Comparison of ENCODE assay signal across 14 cellular contexts in the genomic region with DNA sequence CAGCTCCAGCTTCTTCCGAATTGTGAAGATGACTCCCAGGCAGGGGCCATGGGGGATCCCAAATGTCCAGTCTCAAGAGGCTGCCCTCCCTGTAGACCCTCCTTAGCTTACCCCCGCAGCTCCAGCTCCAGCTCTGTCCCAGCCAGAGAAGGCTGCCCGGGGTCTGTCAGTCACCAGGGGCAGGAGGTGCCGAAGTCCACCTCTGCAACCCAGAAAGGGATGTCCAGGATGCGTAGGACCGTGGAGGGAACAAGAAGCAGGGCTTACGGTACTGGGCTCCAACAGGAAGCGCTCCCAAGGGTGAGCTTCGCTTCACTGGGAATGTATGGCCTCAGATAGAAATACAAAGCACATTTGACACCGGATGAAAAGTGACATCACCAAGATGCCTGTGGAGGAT. TPM values are rescaled to one million over a fixed set of nuclear protein-coding genes. Genes with fewer than 3 reads are reported as not detected.
DNase-seq lines count a peak whose midpoint lies in the region; ATAC-seq and TF ChIP-seq lines count a peak whose summit lies in the region.
"Had no signal": no experiment of that assay in that cellular context is flagged by ENCODE, and none has a peak within 500 bp of the region (broad histone marks: within the 10 kb centered on the region; RNA-seq: fewer than 3 reads in every experiment).

No MANE protein-coding gene starts in this region.

- CTCF ChIA-PET in activated CD8-positive, alpha-beta T cell treated with anti-CD3 and anti-CD28 coated beads, Interleukin-2, amount 10 ng/mL, durations not matched to agents 7 days and 5 days (lab: Charles Lee) = interaction anchor here (1.2 to 1.3 kb wide), 2 partner anchors 43 to 101 kb away, joined by 3 to 8 read pairs; a partner anchor contains a TSS
- CTCF ChIA-PET in activated CD8-positive, alpha-beta T cell treated with anti-CD3 and anti-CD28 coated beads for 36 hours (lab: Charles Lee) = interaction anchor here (1.5 kb wide), 1 partner anchor 12 kb away, joined by 3 read pairs; no protein-coding TSS in a partner anchor
- CTCF ChIA-PET in HEK293 (lab: Yijun Ruan, JAX) = interaction anchor here (0.9 kb wide), 1 partner anchor 10 kb away, joined by 3 read pairs; no protein-coding TSS in a partner anchor

- H3K27ac Mint-ChIP-seq in activated CD8-positive, alpha-beta T cell treated with anti-CD3 and anti-CD28 coated beads, Interleukin-2, amount 10 ng/mL, durations not matched to agents 7 days and 5 days = peak overlapping the region; percentile 91
- H3K27ac Mint-ChIP-seq in activated CD8-positive, alpha-beta T cell treated with anti-CD3 and anti-CD28 coated beads for 36 hours = no peak overlapping the region

- no peaks in the 10 kb centered on the region for H3K27me3 Mint-ChIP-seq in activated CD8-positive, alpha-beta T cell treated with anti-CD3 and anti-CD28 coated beads, Interleukin-2, amount 10 ng/mL, durations not matched to agents 7 days and 5 days (ENCODE audit: low read depth)
- H3K27me3 Mint-ChIP-seq in activated CD8-positive, alpha-beta T cell treated with anti-CD3 and anti-CD28 coated beads for 36 hours = no peaks in the 10 kb centered on the region

- no peaks in the 10 kb centered on the region for H3K9me3 ChIP-seq in HEK293 (ENCODE audit: control insufficient read depth, insufficient read depth, low read depth, low read length)
- H3K9me3 ChIP-seq: left lung, thoracic aorta had no signal

- intact Hi-C loops in activated CD8-positive, alpha-beta T cell treated with anti-CD3 and anti-CD28 coated beads for 36 hours (cut with micrococcal nuclease) = no loop called here

- H3K4me3 ChIP-seq in HEK293 (ENCODE audit: low read depth, low read length) (no peak overlapping the region), skin epidermis (no peak overlapping the region)
- H3K4me3 ChIP-seq: left lung, thoracic aorta had no signal

- peaks cover 3% of the 10 kb centered on the region; the same call in 1 of the 2 replicates for H3K4me1 ChIP-seq in HEK293 (ENCODE audit: control insufficient read depth, insufficient read depth, low read length)

- H3K36me3 ChIP-seq in HEK293 (ENCODE audit: control insufficient read depth in 2 of 2, insufficient read depth in 1 of 2, low read length in 2 of 2) = peaks cover 0 to 35% of the 10 kb centered on the region in 2 experiments; a peak in 1 of 3 replicates

- no peak overlapping the region for H3K27ac ChIP-seq in HEK293 (ENCODE audit: extremely low read depth, low read depth, low read length)
- H3K27ac ChIP-seq in cingulate gyrus (ENCODE audit: low read depth, low read length) = peak overlapping the region; percentile 81
- H3K27ac ChIP-seq in skin epidermis = peak overlapping the region in 13 of 21 experiments; percentile 10 to 98 (median 58)
- H3K27ac ChIP-seq: thoracic aorta had no signal

- H3K4me1 Mint-ChIP-seq in activated CD8-positive, alpha-beta T cell treated with anti-CD3 and anti-CD28 coated beads, Interleukin-2, amount 10 ng/mL, durations not matched to agents 7 days and 5 days (ENCODE audit: low read depth) = peaks cover 54% of the 10 kb centered on the region
- H3K4me1 Mint-ChIP-seq in activated CD8-positive, alpha-beta T cell treated with anti-CD3 and anti-CD28 coated beads for 36 hours (ENCODE audit: low read depth) = peaks cover 55% of the 10 kb centered on the region

- POLR2A ChIA-PET in activated CD8-positive, alpha-beta T cell treated with anti-CD3 and anti-CD28 coated beads, Interleukin-2, amount 10 ng/mL, durations not matched to agents 7 days and 5 days (lab: Charles Lee) = no interaction called here
- POLR2A ChIA-PET in activated CD8-positive, alpha-beta T cell treated with anti-CD3 and anti-CD28 coated beads for 36 hours (lab: Charles Lee) = interaction anchor here (1.6 kb wide), 1 partner anchor 50 kb away, joined by 4 read pairs; no protein-coding TSS in a partner anchor
- POLR2A ChIA-PET in HEK293 (lab: Yijun Ruan, JAX) = no interaction called here

- no peaks in the 10 kb centered on the region for H3K9me3 Mint-ChIP-seq in activated CD8-positive, alpha-beta T cell treated with anti-CD3 and anti-CD28 coated beads, Interleukin-2, amount 10 ng/mL, durations not matched to agents 7 days and 5 days (ENCODE audit: insufficient read depth)
- no peaks in the 10 kb centered on the region for H3K9me3 Mint-ChIP-seq in activated CD8-positive, alpha-beta T cell treated with anti-CD3 and anti-CD28 coated beads for 36 hours

- peaks cover 28% of the 10 kb centered on the region for H3K36me3 Mint-ChIP-seq in activated CD8-positive, alpha-beta T cell treated with anti-CD3 and anti-CD28 coated beads, Interleukin-2, amount 10 ng/mL, durations not matched to agents 7 days and 5 days (ENCODE audit: low read depth)
- peaks cover 23% of the 10 kb centered on the region for H3K36me3 Mint-ChIP-seq in activated CD8-positive, alpha-beta T cell treated with anti-CD3 and anti-CD28 coated beads for 36 hours (ENCODE audit: low read depth)

- no peak for ATAC-seq in activated CD8-positive, alpha-beta T cell treated with anti-CD3 and anti-CD28 coated beads, Interleukin-2, amount 10 ng/mL, durations not matched to agents 7 days and 5 days
- ATAC-seq in activated CD8-positive, alpha-beta T cell treated with anti-CD3 and anti-CD28 coated beads for 36 hours = no peak
- no peak for ATAC-seq in HG03108 (IDR thresholded peaks at IDR 0.05; ENCODE audit: unreplicated experiment)
- ATAC-seq: left lung, Right ventricle myocardium inferior had no signal

- DNase-seq in activated CD8-positive, alpha-beta T cell treated with anti-CD3 and anti-CD28 coated beads, Interleukin-2, amount 10 ng/mL, durations not matched to agents 7 days and 5 days = no peak
- no peak for DNase-seq in activated CD8-positive, alpha-beta T cell treated with anti-CD3 and anti-CD28 coated beads for 36 hours
- DNase-seq in stimulated activated CD4-positive, alpha-beta T cell treated with anti-CD3 and anti-CD28 coated beads, Interleukin-15, amount 100 ng/mL, for 24 hours = no peak
- no peak for DNase-seq in A172 (ENCODE audit: low spot score)
- DNase-seq: MM.1S; NCI-H146; stimulated activated CD4-positive, alpha-beta T cell treated with anti-CD3 and anti-CD28 coated beads, Interleukin-12 subunit alpha, Interleukin-12 subunit beta, amount 100 ng/mL, for 4 hours had no signal

- TF ChIP-seq CTCF in activated CD8-positive, alpha-beta T cell treated with anti-CD3 and anti-CD28 coated beads for 36 hours (IDR thresholded peaks at IDR 0.05) = no peak
- no peak for TF ChIP-seq CTCF in HEK293 (tag by site-specific recombination; IDR thresholded peaks at IDR 0.05)

- no peak overlapping the region for H3K4me3 Mint-ChIP-seq in activated CD8-positive, alpha-beta T cell treated with anti-CD3 and anti-CD28 coated beads, Interleukin-2, amount 10 ng/mL, durations not matched to agents 7 days and 5 days
- no peak overlapping the region for H3K4me3 Mint-ChIP-seq in activated CD8-positive, alpha-beta T cell treated with anti-CD3 and anti-CD28 coated beads for 36 hours

TF ChIP-seq in HEK293, 187 proteins besides CTCF, POLR2A, EP300 and RAD21:
- TF ChIP-seq ZNF629 (tag by site-specific recombination; IDR thresholded peaks at IDR 0.05) (peak; percentile 43), ZNF391 (tag by site-specific recombination; IDR thresholded peaks at IDR 0.05; ENCODE audit: borderline replicate concordance, low read depth) (no peak)

RNA-seq across cellular contexts. Expression of a gene that starts 6.0 kb away (rescaled TPM):
- 1 to 10 TPM; 8.7 to 9.7 TPM for total RNA-seq in activated CD8-positive, alpha-beta T cell treated with anti-CD3 and anti-CD28 coated beads, Interleukin-2, amount 10 ng/mL, durations not matched to agents 7 days and 5 days
- 10 to 100 TPM; 12.5 to 15.8 TPM for total RNA-seq in activated CD8-positive, alpha-beta T cell treated with anti-CD3 and anti-CD28 coated beads for 36 hours
- total RNA-seq in A172 (2014; rRNA removed; shearing (Covaris generic)) = 17.0 and 18.1 TPM in 2 replicates
